ENCODE assay signal across 9 cellular contexts in genomic region chr16:68756250-68757051, GRCh38. TPM values are rescaled to one million over a fixed set of nuclear protein-coding genes. Genes with fewer than 3 reads are reported as not detected.
DNase-seq lines count a peak whose midpoint lies in the region; ATAC-seq and TF ChIP-seq lines count a peak whose summit lies in the region.
"Had no signal": no experiment of that assay in that cellular context is flagged by ENCODE, and none has a peak within 500 bp of the region (broad histone marks: within the 10 kb centered on the region; RNA-seq: fewer than 3 reads in every experiment).

No MANE protein-coding gene starts in this region.

- intact Hi-C loops in left lung (cut with DNase I) = no loop called here
- intact Hi-C loops in heart left ventricle (cut with DNase I) = no loop called here

- 72 to 79% (median 75%) methylated on average over 10 to 13 of the region's 13 CpGs for WGBS in heart left ventricle, 4 donors

- H3K27me3 ChIP-seq in left lung = no peaks in the 10 kb centered on the region
- H3K27me3 ChIP-seq in heart left ventricle = peaks cover 0 to 10% (median 0%) of the 10 kb centered on the region in 9 donors

- TF ChIP-seq POLR2A in heart left ventricle (IDR thresholded peaks at IDR 0.05) = no peak

- H3K4me1 ChIP-seq in left lung = peaks cover 11 to 27% of the 10 kb centered on the region in 2 donors
- H3K4me1 ChIP-seq in heart left ventricle = no peaks in the 10 kb centered on the region

- ATAC-seq in GM21381 (IDR thresholded peaks at IDR 0.05; ENCODE audit: unreplicated experiment) = peak; percentile 56
- ATAC-seq in HG03575 (IDR thresholded peaks at IDR 0.05; ENCODE audit: extremely low read depth, insufficient number of reproducible peaks, low FRiP score, unreplicated experiment) = peak; percentile 41
- ATAC-seq in left lung = peak; percentile 87
- no peak for ATAC-seq in heart left ventricle

- in situ Hi-C loops in G401 (cut with HindIII; ENCODE audit: low sequenced_read_pairs) = no loop called here

- peak overlapping the region; percentile 50 to 60 for H3K27ac ChIP-seq in left lung
- no peak overlapping the region for H3K27ac ChIP-seq in heart left ventricle

- TF ChIP-seq CTCF in left lung (IDR thresholded peaks at IDR 0.05) (no peak), heart left ventricle (IDR thresholded peaks at IDR 0.05) (no peak)

- H3K9me3 ChIP-seq in left lung (no peaks in the 10 kb centered on the region), heart left ventricle (no peaks in the 10 kb centered on the region)

- DNase-seq in DMS53 treated with DMSO at 0.1 percent for 48 hours (lab: John Stamatoyannopoulos, UW; ENCODE audit: unreplicated experiment) = peak; percentile 97
- DNase-seq in activated CD4-positive, alpha-beta T cell treated with anti-CD3 and anti-CD28 coated beads, Interleukin-2, amount 50 U/mL, for 1 hour = peak; percentile 10
- peak; percentile 67 to 81 for DNase-seq in left lung
- DNase-seq in heart left ventricle = no peak
- DNase-seq in globus pallidus (ENCODE audit: low spot score) = no peak
- DNase-seq in G401 (ENCODE audit: low spot score) = no peak

- H3K4me3 ChIP-seq in left lung (no peak overlapping the region), heart left ventricle (no peak overlapping the region)

- H3K36me3 ChIP-seq in left lung = no peaks in the 10 kb centered on the region
- no peaks in the 10 kb centered on the region for H3K36me3 ChIP-seq in heart left ventricle

RNA-seq across cellular contexts. Expression of gene CDH1, which starts 19.4 kb away (rescaled TPM):
- total RNA-seq in left lung = 100 to 1,000 TPM; 123 to 292 TPM
- 1 to 10 TPM in 1 of 9 donors, under 1 TPM in 1, not detected in 7; 0.27 to 5.3 TPM for total RNA-seq in heart left ventricle
- polyA plus RNA-seq in heart left ventricle = under 1 TPM in 1 of 2 donors, not detected in 1; 0.08 TPM
- 1.9 and 2.4 TPM in 2 replicates for total RNA-seq in G401 (2014; rRNA removed; shearing (Covaris generic))
- total RNA-seq: glomerular endothelial cell had no signal

Comparison
In these comparisons a context has a peak if more than half of its experiments do, and no peak if none do; other contexts are left out.
1. DNase-seq: peak in DMS53 treated with DMSO at 0.1 percent for 48 hours (single experiment), activated CD4-positive, alpha-beta T cell treated with anti-CD3 and anti-CD28 coated beads, Interleukin-2, amount 50 U/mL, for 1 hour (single experiment) and left lung (2 of 2); none in heart left ventricle (0 of 5), globus pallidus (single experiment) and G401 (single experiment).
2. ATAC-seq: peak in GM21381 (single experiment), HG03575 (single experiment) and left lung (single experiment); none in heart left ventricle (0 of 4).
3. H3K27ac ChIP-seq: peak in left lung (2 of 2); none in heart left ventricle (0 of 12).
4. RNA of gene CDH1, which starts 19.4 kb away (total RNA-seq): 123 to 292 TPM in left lung; 1.9 to 2.4 TPM in G401 and 0.27 to 5.3 TPM in heart left ventricle; every median in the first group is over 10 times any median in the second.